ENCODE assay signal across 13 cellular contexts in genomic region chr11:121445071-121445768, GRCh38. TPM values are rescaled to one million over a fixed set of nuclear protein-coding genes. Genes with fewer than 3 reads are reported as not detected.
DNase-seq lines count a peak whose midpoint lies in the region; ATAC-seq and TF ChIP-seq lines count a peak whose summit lies in the region.
"Had no signal": no experiment of that assay in that cellular context is flagged by ENCODE, and none has a peak within 500 bp of the region (broad histone marks: within the 10 kb centered on the region; RNA-seq: fewer than 3 reads in every experiment).

No MANE protein-coding gene starts in this region.

- TF ChIP-seq EP300 in gastroesophageal sphincter (IDR thresholded peaks at IDR 0.05), result no peak

- no peak for DNase-seq in activated naive CD4-positive, alpha-beta T cell treated with anti-CD3 and anti-CD28 coated beads, Interleukin-2, amount 10 ng/mL, durations not matched to agents 7 days and 5 days
- DNase-seq in activated naive CD4-positive, alpha-beta T cell treated with anti-CD3 and anti-CD28 coated beads, Interleukin-2, amount 50 U/mL, for 16 hours, result no peak
- DNase-seq in activated naive CD8-positive, alpha-beta T cell treated with anti-CD3 and anti-CD28 coated beads, Interleukin-2, amount 50 U/mL, for 24 hours, result no peak
- DNase-seq in stimulated activated naive B cell treated with anti-CD40 and anti-IgM and Interleukin-4, amounts not matched to agents 10 μg/mL and 1 μg/mL and 100 μg/mL, for 72 hours, result no peak
- DNase-seq in NCI-H446 (lab: John Stamatoyannopoulos, UW), result no peak
- DNase-seq: psoas muscle; stimulated activated CD4-positive, alpha-beta T cell treated with anti-CD3 and anti-CD28 coated beads, Interleukin-1b, Interleukin-23, amount 100 ng/mL, for 48 hours had no signal

- TF ChIP-seq POLR2A in gastroesophageal sphincter (IDR thresholded peaks at IDR 0.05), result no peak

- H3K36me3 Mint-ChIP-seq in activated naive CD4-positive, alpha-beta T cell treated with anti-CD3 and anti-CD28 coated beads, Interleukin-2, amount 10 ng/mL, durations not matched to agents 7 days and 5 days, result peaks cover 63% of the 10 kb centered on the region
- no peaks in the 10 kb centered on the region for H3K36me3 Mint-ChIP-seq in activated naive CD8-positive, alpha-beta T cell treated with anti-CD3 and anti-CD28 coated beads, Interleukin-2, amount 50 U/mL, for 24 hours (ENCODE audit: low read depth)
- peaks cover 2 to 7% of the 10 kb centered on the region in 2 donors for H3K36me3 Mint-ChIP-seq in stimulated activated naive B cell treated with anti-CD40 and anti-IgM and Interleukin-4, amounts not matched to agents 10 μg/mL and 1 μg/mL and 100 μg/mL, for 72 hours

- H3K4me1 ChIP-seq in gastroesophageal sphincter, result peaks cover 0 to 4% (median 0%) of the 10 kb centered on the region in 3 donors
- H3K4me1 ChIP-seq: psoas muscle had no signal

- H3K27ac Mint-ChIP-seq in activated naive CD4-positive, alpha-beta T cell treated with anti-CD3 and anti-CD28 coated beads, Interleukin-2, amount 10 ng/mL, durations not matched to agents 7 days and 5 days, result peak overlapping the region; percentile 87
- H3K27ac Mint-ChIP-seq in activated naive CD8-positive, alpha-beta T cell treated with anti-CD3 and anti-CD28 coated beads, Interleukin-2, amount 50 U/mL, for 24 hours, result peak overlapping the region; percentile 81
- H3K27ac Mint-ChIP-seq in stimulated activated naive B cell treated with anti-CD40 and anti-IgM and Interleukin-4, amounts not matched to agents 10 μg/mL and 1 μg/mL and 100 μg/mL, for 72 hours, result peak overlapping the region; percentile 93

- TF ChIP-seq CTCF in gastroesophageal sphincter (IDR thresholded peaks at IDR 0.05), result no peak

- H3K9me3 ChIP-seq in gastroesophageal sphincter, result no peaks in the 10 kb centered on the region
- H3K9me3 ChIP-seq: psoas muscle had no signal

- no peaks in the 10 kb centered on the region for H3K36me3 ChIP-seq in gastroesophageal sphincter
- H3K36me3 ChIP-seq: cardiac muscle cell had no signal

- H3K4me3 ChIP-seq in gastroesophageal sphincter, result no peak overlapping the region
- H3K4me3 ChIP-seq: cardiac muscle cell, psoas muscle had no signal

- H3K4me3 Mint-ChIP-seq in activated naive CD4-positive, alpha-beta T cell treated with anti-CD3 and anti-CD28 coated beads, Interleukin-2, amount 10 ng/mL, durations not matched to agents 7 days and 5 days, result peak overlapping the region; percentile 56
- peak overlapping the region; percentile 2 for H3K4me3 Mint-ChIP-seq in activated naive CD8-positive, alpha-beta T cell treated with anti-CD3 and anti-CD28 coated beads, Interleukin-2, amount 50 U/mL, for 24 hours
- H3K4me3 Mint-ChIP-seq in stimulated activated naive B cell treated with anti-CD40 and anti-IgM and Interleukin-4, amounts not matched to agents 10 μg/mL and 1 μg/mL and 100 μg/mL, for 72 hours, result peak overlapping the region; percentile 36 to 43

- H3K27me3 ChIP-seq in gastroesophageal sphincter, result no peaks in the 10 kb centered on the region
- H3K27me3 ChIP-seq: cardiac muscle cell had no signal

- no peaks in the 10 kb centered on the region for H3K9me3 Mint-ChIP-seq in activated naive CD4-positive, alpha-beta T cell treated with anti-CD3 and anti-CD28 coated beads, Interleukin-2, amount 10 ng/mL, durations not matched to agents 7 days and 5 days
- H3K9me3 Mint-ChIP-seq in activated naive CD8-positive, alpha-beta T cell treated with anti-CD3 and anti-CD28 coated beads, Interleukin-2, amount 50 U/mL, for 24 hours, result no peaks in the 10 kb centered on the region
- H3K9me3 Mint-ChIP-seq in stimulated activated naive B cell treated with anti-CD40 and anti-IgM and Interleukin-4, amounts not matched to agents 10 μg/mL and 1 μg/mL and 100 μg/mL, for 72 hours, result peaks cover 0 to 1% of the 10 kb centered on the region in 2 donors

- no peak overlapping the region for H3K27ac ChIP-seq in gastroesophageal sphincter
- H3K27ac ChIP-seq: cardiac muscle cell, epithelial cell of prostate, psoas muscle had no signal

- ATAC-seq in HG02938 (IDR thresholded peaks at IDR 0.05; ENCODE audit: unreplicated experiment), result peak; percentile 4
- ATAC-seq in activated naive CD8-positive, alpha-beta T cell treated with anti-CD3 and anti-CD28 coated beads, Interleukin-2, amount 50 U/mL, for 24 hours, result no peak
- ATAC-seq in stimulated activated naive B cell treated with anti-CD40 and anti-IgM and Interleukin-4, amounts not matched to agents 10 μg/mL and 1 μg/mL and 100 μg/mL, for 72 hours (replicated peaks), result peak in 1 of 2 donors; percentile 19
- ATAC-seq in gastroesophageal sphincter, result no peak
- no peak for ATAC-seq in GM21526 (IDR thresholded peaks at IDR 0.05; ENCODE audit: low FRiP score, unreplicated experiment)
- ATAC-seq: Panc1, psoas muscle had no signal

- H3K4me1 Mint-ChIP-seq in activated naive CD4-positive, alpha-beta T cell treated with anti-CD3 and anti-CD28 coated beads, Interleukin-2, amount 10 ng/mL, durations not matched to agents 7 days and 5 days, result peaks cover 70% of the 10 kb centered on the region
- H3K4me1 Mint-ChIP-seq in activated naive CD8-positive, alpha-beta T cell treated with anti-CD3 and anti-CD28 coated beads, Interleukin-2, amount 50 U/mL, for 24 hours, result peaks cover 64% of the 10 kb centered on the region
- H3K4me1 Mint-ChIP-seq in stimulated activated naive B cell treated with anti-CD40 and anti-IgM and Interleukin-4, amounts not matched to agents 10 μg/mL and 1 μg/mL and 100 μg/mL, for 72 hours, result peaks cover 48 to 66% of the 10 kb centered on the region in 2 donors

- CTCF ChIA-PET in activated naive CD4-positive, alpha-beta T cell treated with anti-CD3 and anti-CD28 coated beads, Interleukin-2, amount 10 ng/mL, durations not matched to agents 7 days and 5 days (lab: Charles Lee), result interaction anchor here (1.1 to 1.5 kb wide), 2 partner anchors 137 to 146 kb away, joined by 3 to 9 read pairs; no protein-coding TSS in a partner anchor

- 90 to 93% methylated on average over 8 of the region's 14 CpGs for WGBS in gastroesophageal sphincter (ENCODE audit: low coverage in 1 of 2), 2 donors

- no peaks in the 10 kb centered on the region for H3K27me3 Mint-ChIP-seq in activated naive CD4-positive, alpha-beta T cell treated with anti-CD3 and anti-CD28 coated beads, Interleukin-2, amount 10 ng/mL, durations not matched to agents 7 days and 5 days
- no peaks in the 10 kb centered on the region for H3K27me3 Mint-ChIP-seq in activated naive CD8-positive, alpha-beta T cell treated with anti-CD3 and anti-CD28 coated beads, Interleukin-2, amount 50 U/mL, for 24 hours
- no peaks in the 10 kb centered on the region for H3K27me3 Mint-ChIP-seq in stimulated activated naive B cell treated with anti-CD40 and anti-IgM and Interleukin-4, amounts not matched to agents 10 μg/mL and 1 μg/mL and 100 μg/mL, for 72 hours

RNA-seq across cellular contexts. Expression of gene SORL1, which starts 6.9 kb away (rescaled TPM):
- total RNA-seq in gastroesophageal sphincter, result 10 to 100 TPM in 2 of 4 donors, 1 to 10 TPM in 2; 7.1 to 12.6 (median 10.6) TPM

Comparison
In these comparisons a context has a peak if more than half of its experiments do, and no peak if none do; other contexts are left out.
1. H3K4me3 Mint-ChIP-seq: peak in every context shown above with its lines; median percentile 56 in activated naive CD4-positive, alpha-beta T cell treated with anti-CD3 and anti-CD28 coated beads, Interleukin-2, amount 10 ng/mL, durations not matched to agents 7 days and 5 days; 40 in stimulated activated naive B cell treated with anti-CD40 and anti-IgM and Interleukin-4, amounts not matched to agents 10 μg/mL and 1 μg/mL and 100 μg/mL, for 72 hours; 2 in activated naive CD8-positive, alpha-beta T cell treated with anti-CD3 and anti-CD28 coated beads, Interleukin-2, amount 50 U/mL, for 24 hours.